19 cellular contexts compared by ENCODE assay signal in genomic region chr4:113050361-113050760, GRCh38. TPM values are rescaled to one million over a fixed set of nuclear protein-coding genes. Genes with fewer than 3 reads are reported as not detected.
A peak's percentile ranks its signal among the peaks of the same experiment; 100 is the strongest.
DNase-seq lines count a peak whose midpoint lies in the region; ATAC-seq and TF ChIP-seq lines count a peak whose summit lies in the region.
"Had no signal": no experiment of that assay in that cellular context is flagged by ENCODE, and none has a peak within 500 bp of the region (broad histone marks: within the 10 kb centered on the region; RNA-seq: fewer than 3 reads in every experiment).

No MANE protein-coding gene starts in this region.

- H3K27me3 ChIP-seq in iPS-20b (ENCODE audit: insufficient read depth, low read length): no peaks in the 10 kb centered on the region
- H3K27me3 ChIP-seq in suprapubic skin: no peaks in the 10 kb centered on the region
- H3K27me3 ChIP-seq in breast epithelium: no peaks in the 10 kb centered on the region

- H3K4me1 ChIP-seq in iPS-20b (ENCODE audit: insufficient read depth, low read length): peaks cover 25% of the 10 kb centered on the region
- no peaks in the 10 kb centered on the region for H3K4me1 ChIP-seq in suprapubic skin
- no peaks in the 10 kb centered on the region for H3K4me1 ChIP-seq in breast epithelium
- H3K4me1 ChIP-seq: A549 had no signal

- no peak for TF ChIP-seq POLR2A in suprapubic skin (IDR thresholded peaks at IDR 0.05)
- no peak for TF ChIP-seq POLR2A in breast epithelium (IDR thresholded peaks at IDR 0.05)

- peak; percentile 6 for DNase-seq in NCI-H510A treated with DMSO at 0.1 percent for 48 hours (lab: John Stamatoyannopoulos, UW)
- DNase-seq in NCI-H510A (lab: John Stamatoyannopoulos, UW): no peak
- DNase-seq in cerebellar nuclear complex (lab: John Stamatoyannopoulos, UW): peak; percentile 28 to 40
- DNase-seq in suprapubic skin (ENCODE audit: low spot score in 2 of 2): no peak
- DNase-seq in activated T-cell treated with anti-CD3 and anti-CD28 coated beads, Interleukin-2, amount 50 U/mL, for 24 hours: no peak
- no peak for DNase-seq in breast epithelium (ENCODE audit: low spot score in 2 of 2)
- DNase-seq: activated B cell treated with CpG ODN at 0.5 μM for 24 hours; activated naive CD8-positive, alpha-beta T cell treated with anti-CD3 and anti-CD28 coated beads, Interleukin-2, amount 10 ng/mL, durations not matched to agents 7 days and 5 days; DND-41; effector memory CD8-positive, alpha-beta T cell; SIG-M5; stimulated activated naive CD8-positive, alpha-beta T cell treated with anti-CD3 and anti-CD28 coated beads, Interleukin-15, amount 100 ng/mL, for 72 hours; T-helper 17 cell had no signal

- TF ChIP-seq CTCF in suprapubic skin (IDR thresholded peaks at IDR 0.05) (no peak), breast epithelium (IDR thresholded peaks at IDR 0.05) (no peak)

- no peak for TF ChIP-seq EP300 in suprapubic skin (IDR thresholded peaks at IDR 0.05)

- H3K9me3 Mint-ChIP-seq in activated T-cell treated with anti-CD3 and anti-CD28 coated beads, Interleukin-2, amount 50 U/mL, for 24 hours: no peaks in the 10 kb centered on the region
- H3K9me3 Mint-ChIP-seq: activated B cell treated with CpG ODN at 0.5 μM for 24 hours; activated naive CD8-positive, alpha-beta T cell treated with anti-CD3 and anti-CD28 coated beads, Interleukin-2, amount 10 ng/mL, durations not matched to agents 7 days and 5 days; activated T-helper 1 cell treated with anti-CD3 and anti-CD28 coated beads, Interleukin-12 subunit alpha, Interleukin-12 subunit beta, Interleukin-2, Interleukin-4 antibody, amounts not matched to agents 30 ng/mL and 10 ng/mL and 1 ng/mL, durations not matched to agents 14 hours and 24 hours and 36 hours; stimulated activated naive CD8-positive, alpha-beta T cell treated with anti-CD3 and anti-CD28 coated beads, Interleukin-15, amount 100 ng/mL, for 72 hours had no signal

- H3K4me3 Mint-ChIP-seq in activated T-cell treated with anti-CD3 and anti-CD28 coated beads, Interleukin-2, amount 50 U/mL, for 24 hours: no peak overlapping the region
- H3K4me3 Mint-ChIP-seq: activated B cell treated with CpG ODN at 0.5 μM for 24 hours; activated naive CD8-positive, alpha-beta T cell treated with anti-CD3 and anti-CD28 coated beads, Interleukin-2, amount 10 ng/mL, durations not matched to agents 7 days and 5 days; activated T-helper 1 cell treated with anti-CD3 and anti-CD28 coated beads, Interleukin-12 subunit alpha, Interleukin-12 subunit beta, Interleukin-2, Interleukin-4 antibody, amounts not matched to agents 30 ng/mL and 10 ng/mL and 1 ng/mL, durations not matched to agents 14 hours and 24 hours and 36 hours; effector memory CD8-positive, alpha-beta T cell; natural killer cell treated with Interleukin-12 subunit alpha and Interleukin-12 subunit beta and Interleukin-15 and Interleukin-18, amount 100 ng/mL, for 72 hours; stimulated activated naive CD8-positive, alpha-beta T cell treated with anti-CD3 and anti-CD28 coated beads, Interleukin-15, amount 100 ng/mL, for 72 hours; T-helper 17 cell had no signal

- no peak for ATAC-seq in HG02840 (IDR thresholded peaks at IDR 0.05; ENCODE audit: low FRiP score, unreplicated experiment)
- ATAC-seq: A549; effector memory CD8-positive, alpha-beta T cell; natural killer cell treated with Interleukin-12 subunit alpha and Interleukin-12 subunit beta and Interleukin-15 and Interleukin-18, amount 100 ng/mL, for 72 hours; stimulated activated naive CD8-positive, alpha-beta T cell treated with anti-CD3 and anti-CD28 coated beads, Interleukin-15, amount 100 ng/mL, for 72 hours; T-helper 17 cell had no signal

- H3K27me3 Mint-ChIP-seq in activated T-cell treated with anti-CD3 and anti-CD28 coated beads, Interleukin-2, amount 50 U/mL, for 24 hours: peaks cover 4% of the 10 kb centered on the region
- H3K27me3 Mint-ChIP-seq: natural killer cell treated with Interleukin-12 subunit alpha and Interleukin-12 subunit beta and Interleukin-15 and Interleukin-18, amount 100 ng/mL, for 72 hours had no signal

- H3K27ac ChIP-seq in iPS-20b (ENCODE audit: low read length) (no peak overlapping the region), suprapubic skin (no peak overlapping the region), breast epithelium (no peak overlapping the region)
- H3K27ac ChIP-seq: A549, C4-2B had no signal

- H3K36me3 ChIP-seq in iPS-20b (ENCODE audit: insufficient read depth, low read depth, low read length): no peaks in the 10 kb centered on the region
- H3K36me3 ChIP-seq in suprapubic skin: no peaks in the 10 kb centered on the region
- no peaks in the 10 kb centered on the region for H3K36me3 ChIP-seq in breast epithelium

- H3K27ac Mint-ChIP-seq in activated T-cell treated with anti-CD3 and anti-CD28 coated beads, Interleukin-2, amount 50 U/mL, for 24 hours: no peak overlapping the region
- H3K27ac Mint-ChIP-seq: activated B cell treated with CpG ODN at 0.5 μM for 24 hours; activated naive CD8-positive, alpha-beta T cell treated with anti-CD3 and anti-CD28 coated beads, Interleukin-2, amount 10 ng/mL, durations not matched to agents 7 days and 5 days; activated T-helper 1 cell treated with anti-CD3 and anti-CD28 coated beads, Interleukin-12 subunit alpha, Interleukin-12 subunit beta, Interleukin-2, Interleukin-4 antibody, amounts not matched to agents 30 ng/mL and 10 ng/mL and 1 ng/mL, durations not matched to agents 14 hours and 24 hours and 36 hours; effector memory CD8-positive, alpha-beta T cell; natural killer cell treated with Interleukin-12 subunit alpha and Interleukin-12 subunit beta and Interleukin-15 and Interleukin-18, amount 100 ng/mL, for 72 hours; stimulated activated naive CD8-positive, alpha-beta T cell treated with anti-CD3 and anti-CD28 coated beads, Interleukin-15, amount 100 ng/mL, for 72 hours; T-helper 17 cell had no signal

- H3K36me3 Mint-ChIP-seq in activated T-cell treated with anti-CD3 and anti-CD28 coated beads, Interleukin-2, amount 50 U/mL, for 24 hours (ENCODE audit: low read depth): no peaks in the 10 kb centered on the region
- H3K36me3 Mint-ChIP-seq: activated naive CD8-positive, alpha-beta T cell treated with anti-CD3 and anti-CD28 coated beads, Interleukin-2, amount 10 ng/mL, durations not matched to agents 7 days and 5 days; natural killer cell treated with Interleukin-12 subunit alpha and Interleukin-12 subunit beta and Interleukin-15 and Interleukin-18, amount 100 ng/mL, for 72 hours had no signal

- intact Hi-C loops in breast epithelium (cut with DNase I; ENCODE audit: low total_unique reads): no loop called here

- 16% methylated on average over 2 of the region's 2 CpGs for WGBS in suprapubic skin

- peak overlapping the region; percentile 59 for H3K4me3 ChIP-seq in iPS-20b (ENCODE audit: low read length)
- H3K4me3 ChIP-seq in suprapubic skin: peak overlapping the region; percentile 19
- H3K4me3 ChIP-seq in breast epithelium: no peak overlapping the region
- H3K4me3 ChIP-seq: A549 had no signal

- no peak overlapping the region for H3K9ac ChIP-seq in iPS-20b (ENCODE audit: low read depth, low read length)

- no peaks in the 10 kb centered on the region for H3K9me3 ChIP-seq in iPS-20b (ENCODE audit: insufficient read depth, low read depth, low read length)
- no peaks in the 10 kb centered on the region for H3K9me3 ChIP-seq in suprapubic skin
- no peaks in the 10 kb centered on the region for H3K9me3 ChIP-seq in breast epithelium
- H3K9me3 ChIP-seq: A549 had no signal

- no peaks in the 10 kb centered on the region for H3K4me1 Mint-ChIP-seq in activated T-cell treated with anti-CD3 and anti-CD28 coated beads, Interleukin-2, amount 50 U/mL, for 24 hours (ENCODE audit: low read depth)
- H3K4me1 Mint-ChIP-seq: activated B cell treated with CpG ODN at 0.5 μM for 24 hours; activated naive CD8-positive, alpha-beta T cell treated with anti-CD3 and anti-CD28 coated beads, Interleukin-2, amount 10 ng/mL, durations not matched to agents 7 days and 5 days; stimulated activated naive CD8-positive, alpha-beta T cell treated with anti-CD3 and anti-CD28 coated beads, Interleukin-15, amount 100 ng/mL, for 72 hours; T-helper 17 cell had no signal

RNA-seq across cellular contexts. Expression of gene ANK2, which starts 0.9 kb away (rescaled TPM):
- 10 to 100 TPM in 2 of 4 donors, 1 to 10 TPM in 2; 7.7 to 15.2 (median 11.2) TPM for total RNA-seq in suprapubic skin
- 100 to 1,000 TPM in 1 of 3 donors, 10 to 100 TPM in 2; 22.0 to 145 (median 36.7) TPM for total RNA-seq in breast epithelium

Comparison
In these comparisons a context has a peak if more than half of its experiments do, and no peak if none do; other contexts are left out.
1. DNase-seq: peak in NCI-H510A treated with DMSO at 0.1 percent for 48 hours (single experiment) and cerebellar nuclear complex (2 of 2); none in NCI-H510A (single experiment), suprapubic skin (0 of 2), activated T-cell treated with anti-CD3 and anti-CD28 coated beads, Interleukin-2, amount 50 U/mL, for 24 hours (single experiment) and breast epithelium (0 of 2).
2. H3K4me3 ChIP-seq: peak in iPS-20b (single experiment) and suprapubic skin (single experiment); none in breast epithelium (0 of 3).